In genomic region chr17:76270770-76271668, GRCh38 we compare ENCODE assay signal across 9 cellular contexts. TPM values are rescaled to one million over a fixed set of nuclear protein-coding genes. Genes with fewer than 3 reads are reported as not detected.
DNase-seq lines count a peak whose midpoint lies in the region; ATAC-seq and TF ChIP-seq lines count a peak whose summit lies in the region.
"Had no signal": no experiment of that assay in that cellular context is flagged by ENCODE, and none has a peak within 500 bp of the region (broad histone marks: within the 10 kb centered on the region; RNA-seq: fewer than 3 reads in every experiment).

No MANE protein-coding gene starts in this region.

- DNase-seq in progenitor cell of endocrine pancreas (ENCODE audit: low spot score, unreplicated experiment) (no peak), adrenal gland (no peak), WERI-Rb-1 (no peak), substantia nigra (lab: John Stamatoyannopoulos, UW) (no peak)
- DNase-seq: OCI-M1 had no signal

- H3K27ac ChIP-seq in adrenal gland (peak overlapping the region in 1 of 5 donors; percentile 59), WERI-Rb-1 (no peak overlapping the region; the same call in 1 of the 2 replicates), substantia nigra (ENCODE audit: low read depth, low read length, poor library complexity, severe bottlenecking) (no peak overlapping the region)

- WGBS in adrenal gland, 4 donors: 83 to 90% (median 87%) methylated on average over 13 to 14 of the region's 14 CpGs

- H3K4me1 ChIP-seq in adrenal gland (replicated peaks in 1 of 2): peaks cover 11 to 50% of the 10 kb centered on the region in 2 donors

- H3K9me3 Mint-ChIP-seq in activated naive CD8-positive, alpha-beta T cell (ENCODE audit: low read depth): no peaks in the 10 kb centered on the region
- no peaks in the 10 kb centered on the region for H3K9me3 Mint-ChIP-seq in progenitor cell of endocrine pancreas (ENCODE audit: low read depth)

- intact Hi-C loops in adrenal gland (cut with DNase I): no loop called here

- H3K4me3 ChIP-seq in adrenal gland (peak overlapping the region in 1 of 4 donors; percentile 60), WERI-Rb-1 (ENCODE audit: low read depth, low read length) (no peak overlapping the region)

- peak; percentile 2 for ATAC-seq in GM18498 (IDR thresholded peaks at IDR 0.05; ENCODE audit: unreplicated experiment)
- ATAC-seq in HG02870 (IDR thresholded peaks at IDR 0.05; ENCODE audit: unreplicated experiment): peak; percentile 4
- ATAC-seq in esophagus mucosa: no peak

- peaks cover 63% of the 10 kb centered on the region for H3K4me1 Mint-ChIP-seq in activated naive CD8-positive, alpha-beta T cell (ENCODE audit: low read depth)
- H3K4me1 Mint-ChIP-seq in progenitor cell of endocrine pancreas (ENCODE audit: low read depth): peaks cover 12% of the 10 kb centered on the region

- TF ChIP-seq POLR2A in adrenal gland (IDR thresholded peaks at IDR 0.05): no peak

- no peaks in the 10 kb centered on the region for H3K27me3 Mint-ChIP-seq in activated naive CD8-positive, alpha-beta T cell
- H3K27me3 Mint-ChIP-seq in progenitor cell of endocrine pancreas: no peaks in the 10 kb centered on the region

- no peaks in the 10 kb centered on the region for H3K27me3 ChIP-seq in adrenal gland
- H3K27me3 ChIP-seq in WERI-Rb-1 (ENCODE audit: insufficient read depth, low read depth, severe bottlenecking): no peaks in the 10 kb centered on the region

- peaks cover 6% of the 10 kb centered on the region for H3K36me3 Mint-ChIP-seq in activated naive CD8-positive, alpha-beta T cell
- H3K36me3 Mint-ChIP-seq in progenitor cell of endocrine pancreas (ENCODE audit: insufficient read depth): peaks cover 4% of the 10 kb centered on the region

- TF ChIP-seq CTCF in progenitor cell of endocrine pancreas (IDR thresholded peaks at IDR 0.05; ENCODE audit: unreplicated experiment) (no peak), adrenal gland (IDR thresholded peaks at IDR 0.05) (no peak), WERI-Rb-1 (IDR thresholded peaks at IDR 0.05; ENCODE audit: low read depth, low read length) (no peak)

- H3K27ac Mint-ChIP-seq in activated naive CD8-positive, alpha-beta T cell: peak overlapping the region; percentile 93
- H3K27ac Mint-ChIP-seq in progenitor cell of endocrine pancreas: peak overlapping the region; percentile 71

- H3K9me3 ChIP-seq in adrenal gland (replicated peaks in 1 of 3) (no peaks in the 10 kb centered on the region), WERI-Rb-1 (ENCODE audit: severe bottlenecking) (no peaks in the 10 kb centered on the region)

- H3K36me3 ChIP-seq in adrenal gland (replicated peaks in 1 of 2) (peaks cover 0 to 5% of the 10 kb centered on the region in 2 donors), WERI-Rb-1 (peaks cover 50% of the 10 kb centered on the region)

- H3K4me3 Mint-ChIP-seq in activated naive CD8-positive, alpha-beta T cell: peak overlapping the region; percentile 84
- no peak overlapping the region for H3K4me3 Mint-ChIP-seq in progenitor cell of endocrine pancreas (ENCODE audit: low read depth)

RNA-seq across cellular contexts. Expression of gene UBALD2, which starts 5.9 kb away (rescaled TPM):
- total RNA-seq in progenitor cell of endocrine pancreas (31.2 and 36.3 TPM in 2 replicates), adrenal gland (10 to 100 TPM in 6 of 8 donors, 1 to 10 TPM in 2; 5.4 to 71.2 (median 19.4) TPM), esophagus mucosa (86.9 TPM)
- 10 to 100 TPM in 2 of 3 donors, 1 to 10 TPM in 1; 5.2 to 18.2 (median 15.6) TPM for polyA plus RNA-seq in adrenal gland

RNA-seq across cellular contexts. Expression of gene RNF157, which starts 30.7 kb away (rescaled TPM):
- total RNA-seq in progenitor cell of endocrine pancreas (43.5 and 45.9 TPM in 2 replicates), adrenal gland (1 to 10 TPM; 2.6 to 6.1 (median 4.7) TPM), esophagus mucosa (0.32 TPM)
- polyA plus RNA-seq in adrenal gland: 1 to 10 TPM; 3.0 to 4.7 (median 4.1) TPM

RNA-seq across cellular contexts. Expression of gene QRICH2, which starts 37.1 kb away (rescaled TPM):
- total RNA-seq in progenitor cell of endocrine pancreas (16.0 and 18.5 TPM in 2 replicates), adrenal gland (1 to 10 TPM in 5 of 8 donors, under 1 TPM in 3; 0.12 to 3.3 (median 1.2) TPM), esophagus mucosa (1.6 TPM)
- polyA plus RNA-seq in adrenal gland: 10 to 100 TPM in 1 of 3 donors, 1 to 10 TPM in 1, under 1 TPM in 1; 0.09 to 14.2 (median 4.8) TPM
